Comparison of ENCODE assay signal across 16 cellular contexts in the genomic region with DNA sequence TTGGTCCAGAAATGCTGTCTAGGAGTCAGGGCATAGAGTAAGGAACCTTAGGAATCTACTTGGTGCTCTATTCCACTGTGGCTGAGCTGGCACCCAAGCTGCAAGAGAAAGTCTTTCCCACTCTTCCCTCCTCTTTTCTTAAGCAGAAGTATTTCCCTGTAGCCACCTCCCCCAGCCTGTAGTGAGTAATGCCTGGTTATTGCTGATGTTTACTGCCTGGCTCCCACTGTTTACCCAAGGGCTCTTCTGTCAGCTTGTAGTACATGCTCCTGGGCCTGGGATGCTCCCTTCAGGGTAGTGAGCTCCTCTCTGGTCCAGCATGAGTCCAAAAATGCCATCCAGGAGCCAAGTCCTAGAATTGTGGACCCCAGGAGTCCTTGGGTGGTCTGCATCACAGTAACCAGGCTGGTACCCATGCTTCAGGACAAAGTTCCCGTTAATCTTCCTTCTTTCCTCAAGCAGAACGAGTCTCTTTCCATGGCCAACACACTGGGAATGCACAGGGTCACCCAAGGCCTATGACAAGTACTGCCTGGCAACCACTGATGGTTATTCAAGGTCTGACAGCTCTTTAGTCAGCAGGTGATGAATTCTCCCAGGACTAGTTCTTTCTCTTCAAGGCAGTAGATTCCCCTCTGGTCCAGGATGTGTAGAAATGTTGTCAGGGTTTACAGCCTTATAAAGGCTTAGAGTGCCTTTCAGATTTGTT. TPM values are rescaled to one million over a fixed set of nuclear protein-coding genes. Genes with fewer than 3 reads are reported as not detected.
DNase-seq lines count a peak whose midpoint lies in the region; ATAC-seq lines count a peak whose summit lies in the region.
"Had no signal": no experiment of that assay in that cellular context is flagged by ENCODE, and none has a peak within 500 bp of the region (broad histone marks: within the 10 kb centered on the region; RNA-seq: fewer than 3 reads in every experiment).

No MANE protein-coding gene starts in this region.

- peak; percentile 63 for DNase-seq in AG08396 (ENCODE audit: low spot score)
- DNase-seq in NCI-H226 = peak; percentile 22
- DNase-seq in effector memory CD8-positive, alpha-beta T cell = no peak
- peak; percentile 57 for DNase-seq in kidney tubule cell (ENCODE audit: low spot score)
- no peak for DNase-seq in head of caudate nucleus
- DNase-seq in activated naive CD4-positive, alpha-beta T cell treated with anti-CD3 and anti-CD28 coated beads for 36 hours = no peak
- DNase-seq: DND-41, KBM-7, NCI-H1930, NCI-H446, nephron progenitor cell, spleen had no signal

- H3K27ac Mint-ChIP-seq in effector memory CD8-positive, alpha-beta T cell = peak overlapping the region; percentile 68 to 79
- H3K27ac Mint-ChIP-seq in activated naive CD4-positive, alpha-beta T cell treated with anti-CD3 and anti-CD28 coated beads for 36 hours = no peak overlapping the region
- H3K27ac Mint-ChIP-seq: mesothelial cell of epicardium, nephron progenitor cell had no signal

- H3K9me3 Mint-ChIP-seq in effector memory CD8-positive, alpha-beta T cell = no peaks in the 10 kb centered on the region
- H3K9me3 Mint-ChIP-seq in activated naive CD4-positive, alpha-beta T cell treated with anti-CD3 and anti-CD28 coated beads for 36 hours = peaks cover 5% of the 10 kb centered on the region

- H3K27me3 Mint-ChIP-seq in effector memory CD8-positive, alpha-beta T cell = no peaks in the 10 kb centered on the region
- H3K27me3 Mint-ChIP-seq in activated naive CD4-positive, alpha-beta T cell treated with anti-CD3 and anti-CD28 coated beads for 36 hours (ENCODE audit: low read depth) = no peaks in the 10 kb centered on the region

- H3K36me3 Mint-ChIP-seq in effector memory CD8-positive, alpha-beta T cell (ENCODE audit: insufficient read depth) = no peaks in the 10 kb centered on the region
- peaks cover 17% of the 10 kb centered on the region for H3K36me3 Mint-ChIP-seq in activated naive CD4-positive, alpha-beta T cell treated with anti-CD3 and anti-CD28 coated beads for 36 hours (ENCODE audit: low read depth)

- CTCF ChIA-PET in activated naive CD4-positive, alpha-beta T cell treated with anti-CD3 and anti-CD28 coated beads for 36 hours (lab: Charles Lee) = no interaction called here

- H3K4me3 Mint-ChIP-seq in effector memory CD8-positive, alpha-beta T cell = no peak overlapping the region
- H3K4me3 Mint-ChIP-seq in activated naive CD4-positive, alpha-beta T cell treated with anti-CD3 and anti-CD28 coated beads for 36 hours = no peak overlapping the region
- H3K4me3 Mint-ChIP-seq: mesothelial cell of epicardium, nephron progenitor cell had no signal

- no peak for ATAC-seq in effector memory CD8-positive, alpha-beta T cell (replicated peaks)
- ATAC-seq in HG03159 (IDR thresholded peaks at IDR 0.05; ENCODE audit: unreplicated experiment) (no peak), HG03097 (IDR thresholded peaks at IDR 0.05; ENCODE audit: low FRiP score, unreplicated experiment) (no peak)
- ATAC-seq: left lobe of liver had no signal

- H3K4me1 Mint-ChIP-seq in effector memory CD8-positive, alpha-beta T cell (ENCODE audit: low read depth in 2 of 2) = peaks cover 27 to 47% of the 10 kb centered on the region in 2 donors
- peaks cover 18% of the 10 kb centered on the region for H3K4me1 Mint-ChIP-seq in activated naive CD4-positive, alpha-beta T cell treated with anti-CD3 and anti-CD28 coated beads for 36 hours (ENCODE audit: low read depth)
- H3K4me1 Mint-ChIP-seq: mesothelial cell of epicardium had no signal

- intact Hi-C loops in head of caudate nucleus (cut with DNase I) = no loop called here
- intact Hi-C loops in activated naive CD4-positive, alpha-beta T cell treated with anti-CD3 and anti-CD28 coated beads for 36 hours (cut with micrococcal nuclease) = no loop called here

RNA-seq across cellular contexts. Expression of gene GALK2, which starts 17.6 kb away (rescaled TPM):
- total RNA-seq in activated naive CD4-positive, alpha-beta T cell treated with anti-CD3 and anti-CD28 coated beads for 36 hours = 10 to 100 TPM; 22.6 to 24.1 TPM

RNA-seq across cellular contexts. Expression of gene COPS2, which starts 32.3 kb away (rescaled TPM):
- total RNA-seq in activated naive CD4-positive, alpha-beta T cell treated with anti-CD3 and anti-CD28 coated beads for 36 hours = 10 to 100 TPM; 79.7 to 86.4 TPM

Comparison
In these comparisons a context has a peak if more than half of its experiments do, and no peak if none do; other contexts are left out.
1. DNase-seq: peak in AG08396 (single experiment), NCI-H226 (single experiment) and kidney tubule cell (single experiment); none in effector memory CD8-positive, alpha-beta T cell (0 of 3), head of caudate nucleus (0 of 42) and activated naive CD4-positive, alpha-beta T cell treated with anti-CD3 and anti-CD28 coated beads for 36 hours (single experiment).